18 cellular contexts compared by ENCODE assay signal in the genomic region with DNA sequence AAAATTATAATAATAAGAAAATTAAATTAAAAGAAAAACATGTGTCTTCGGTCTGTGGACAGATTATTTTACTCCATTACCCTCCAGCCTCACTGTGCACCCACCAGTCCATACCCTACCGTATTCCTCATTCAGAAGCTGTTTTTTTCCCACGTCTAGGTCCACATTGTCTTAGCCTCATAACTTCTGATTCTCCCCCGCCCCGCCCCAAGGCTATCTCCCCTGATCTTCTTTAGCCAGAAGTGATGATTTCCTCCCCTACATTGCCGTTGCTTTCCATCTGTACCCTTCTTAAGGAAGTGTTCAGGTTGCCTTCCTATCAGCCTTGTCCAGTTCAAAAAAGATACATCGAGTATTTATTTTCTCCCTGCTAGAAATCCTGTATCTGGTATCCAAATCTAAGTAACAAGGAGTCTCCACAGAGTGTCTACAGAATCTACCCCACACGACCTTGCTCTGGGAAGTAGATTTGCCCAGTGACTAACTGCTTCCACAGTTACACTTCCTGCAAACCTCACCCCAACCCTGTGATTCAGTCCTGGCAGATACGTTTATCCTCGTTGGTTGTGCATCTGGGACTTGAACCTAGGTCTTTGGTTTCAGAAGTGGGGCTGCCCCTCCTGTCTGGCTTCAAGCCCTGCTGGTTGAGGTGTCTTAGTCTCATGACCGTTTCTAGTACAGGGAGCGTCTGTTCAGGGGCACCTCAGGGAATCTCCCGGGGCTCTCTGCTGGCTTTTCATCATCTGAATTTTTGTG.
DNase-seq lines count a peak whose midpoint lies in the region; ATAC-seq and TF ChIP-seq lines count a peak whose summit lies in the region.
"Had no signal": no experiment of that assay in that cellular context is flagged by ENCODE, and none has a peak within 500 bp of the region (broad histone marks: within the 10 kb centered on the region; RNA-seq: fewer than 3 reads in every experiment).

No MANE protein-coding gene starts in this region.

- H3K4me1 ChIP-seq in mammary epithelial cell (ENCODE audit: insufficient read depth, low read length) = no peaks in the 10 kb centered on the region
- H3K4me1 ChIP-seq in breast epithelium = no peaks in the 10 kb centered on the region
- H3K4me1 ChIP-seq: heart left ventricle, upper lobe of left lung had no signal

- H3K27me3 ChIP-seq in mammary epithelial cell (ENCODE audit: insufficient read depth, low read length) (no peaks in the 10 kb centered on the region), breast epithelium (no peaks in the 10 kb centered on the region)
- H3K27me3 ChIP-seq: heart left ventricle, upper lobe of left lung had no signal

- H3K9me3 ChIP-seq in mammary epithelial cell (replicated peaks; ENCODE audit: insufficient read depth, low read length) (no peaks in the 10 kb centered on the region), breast epithelium (no peaks in the 10 kb centered on the region)
- H3K9me3 ChIP-seq: heart left ventricle, upper lobe of left lung had no signal

- TF ChIP-seq CTCF in mammary epithelial cell (conservative IDR thresholded peaks at IDR 0.05 in 1 of 2, IDR thresholded peaks at IDR 0.05 in 1 of 2; ENCODE audit: extremely low read depth in 1 of 2, insufficient read depth in 1 of 2, low read depth in 1 of 2, low read length in 2 of 2) = no peak
- TF ChIP-seq CTCF in breast epithelium (IDR thresholded peaks at IDR 0.05) = no peak

- WGBS in mammary epithelial cell (ENCODE audit: low coverage, missing lambda C conversion rate) = 63% methylated on average over 13 of the region's 13 CpGs

- H3K36me3 ChIP-seq in mammary epithelial cell (ENCODE audit: insufficient read depth, low read length) (no peaks in the 10 kb centered on the region), breast epithelium (no peaks in the 10 kb centered on the region)
- H3K36me3 ChIP-seq: heart left ventricle, upper lobe of left lung had no signal

- H3K79me2 ChIP-seq in mammary epithelial cell (ENCODE audit: insufficient read depth, low read length) = no peaks in the 10 kb centered on the region

- H3K27me3 Mint-ChIP-seq in stimulated activated memory B cell treated with anti-CD40 and anti-IgM and Interleukin-4, amounts not matched to agents 10 μg/mL and 1 μg/mL and 100 μg/mL, for 72 hours = no peaks in the 10 kb centered on the region

- no peak for DNase-seq in mammary epithelial cell
- DNase-seq in breast epithelium (ENCODE audit: low spot score in 2 of 2) = no peak
- DNase-seq in RKO (ENCODE audit: low spot score) = peak; percentile 37
- DNase-seq in fibroblast of peridontal ligament (ENCODE audit: extremely low read depth) = peak; percentile 25
- DNase-seq in stromal cell of bone marrow (ENCODE audit: low read depth) = peak; percentile 40
- no peak for DNase-seq in NOMO-1 treated with DMSO at 0.1 percent for 48 hours (lab: John Stamatoyannopoulos, UW; ENCODE audit: unreplicated experiment)
- DNase-seq: ACHN; activated T-cell treated with anti-CD3 and anti-CD28 coated beads, Interleukin-2, amount 50 U/mL, for 48 hours; GOT3; heart left ventricle; kidney glomerular epithelial cell; NCI-H1092 treated with DMSO at 0.1 percent for 48 hours; nucleus accumbens; SIG-M5; upper lobe of left lung had no signal

- intact Hi-C loops in mammary epithelial cell (cut with micrococcal nuclease) = no loop called here
- intact Hi-C loops in breast epithelium (cut with DNase I; ENCODE audit: low total_unique reads) = no loop called here

- TF ChIP-seq POLR2A in breast epithelium (IDR thresholded peaks at IDR 0.05) = no peak

- no peak overlapping the region for H3K4me3 Mint-ChIP-seq in stimulated activated memory B cell treated with anti-CD40 and anti-IgM and Interleukin-4, amounts not matched to agents 10 μg/mL and 1 μg/mL and 100 μg/mL, for 72 hours
- H3K4me3 Mint-ChIP-seq: IgD-negative memory B cell had no signal

- H3K27ac ChIP-seq in mammary epithelial cell (ENCODE audit: insufficient read depth, low read depth, low read length) = no peak overlapping the region
- no peak overlapping the region for H3K27ac ChIP-seq in breast epithelium
- H3K27ac ChIP-seq: heart left ventricle, upper lobe of left lung had no signal

- H3K36me3 Mint-ChIP-seq in stimulated activated memory B cell treated with anti-CD40 and anti-IgM and Interleukin-4, amounts not matched to agents 10 μg/mL and 1 μg/mL and 100 μg/mL, for 72 hours = no peaks in the 10 kb centered on the region
- H3K36me3 Mint-ChIP-seq: IgD-negative memory B cell had no signal

- H3K27ac Mint-ChIP-seq in stimulated activated memory B cell treated with anti-CD40 and anti-IgM and Interleukin-4, amounts not matched to agents 10 μg/mL and 1 μg/mL and 100 μg/mL, for 72 hours = no peak overlapping the region

- dilution Hi-C loops in mammary epithelial cell (cut with HindIII; ENCODE audit: low sequenced_read_pairs) = loop anchor here (5.0 kb wide), 2 partner anchors 42 to 247 kb away; no protein-coding TSS in a partner anchor

- H3K4me3 ChIP-seq in mammary epithelial cell (replicated peaks in 1 of 3; ENCODE audit: insufficient read depth in 1 of 3, low read depth in 2 of 3, low read length in 3 of 3) (no peak overlapping the region), breast epithelium (no peak overlapping the region)
- H3K4me3 ChIP-seq: heart left ventricle, upper lobe of left lung had no signal

- in situ Hi-C loops in mammary epithelial cell (cut with MboI; ENCODE audit: low sequenced_read_pairs in 2 of 2) = no loop called here

- no peaks in the 10 kb centered on the region for H4K20me1 ChIP-seq in mammary epithelial cell (ENCODE audit: insufficient read depth, low read length)

- CTCF ChIA-PET in mammary epithelial cell (lab: Charles Lee; ENCODE audit: low non-redundant PET) = no interaction called here

- no peaks in the 10 kb centered on the region for H3K9me3 Mint-ChIP-seq in stimulated activated memory B cell treated with anti-CD40 and anti-IgM and Interleukin-4, amounts not matched to agents 10 μg/mL and 1 μg/mL and 100 μg/mL, for 72 hours

- peak overlapping the region; percentile 79 for H2AFZ ChIP-seq in mammary epithelial cell (ENCODE audit: low read depth, low read length)

- no peak overlapping the region for H3K9ac ChIP-seq in mammary epithelial cell (ENCODE audit: insufficient read depth, low read length)

- H3K4me1 Mint-ChIP-seq in stimulated activated memory B cell treated with anti-CD40 and anti-IgM and Interleukin-4, amounts not matched to agents 10 μg/mL and 1 μg/mL and 100 μg/mL, for 72 hours = no peaks in the 10 kb centered on the region
- H3K4me1 Mint-ChIP-seq: IgD-negative memory B cell had no signal

- ATAC-seq in HG03039 (IDR thresholded peaks at IDR 0.05; ENCODE audit: unreplicated experiment) = no peak
- no peak for ATAC-seq in stimulated activated memory B cell treated with anti-CD40 and anti-IgM and Interleukin-4, amounts not matched to agents 10 μg/mL and 1 μg/mL and 100 μg/mL, for 72 hours
- ATAC-seq: heart left ventricle had no signal

- H3K4me2 ChIP-seq in mammary epithelial cell (ENCODE audit: insufficient read depth, low read depth, low read length) = no peak overlapping the region

- BruUV-seq in mammary epithelial cell (replicated peaks; lab: Mats Ljungman, UMichigan) = no TSS peak

Comparison
In these comparisons a context has a peak if more than half of its experiments do, and no peak if none do; other contexts are left out.
1. DNase-seq: peak in RKO (single experiment), fibroblast of peridontal ligament (single experiment) and stromal cell of bone marrow (single experiment); none in mammary epithelial cell (single experiment), breast epithelium (0 of 2) and NOMO-1 treated with DMSO at 0.1 percent for 48 hours (single experiment).